Comparison of ENCODE assay signal across 14 cellular contexts in the genomic region with DNA sequence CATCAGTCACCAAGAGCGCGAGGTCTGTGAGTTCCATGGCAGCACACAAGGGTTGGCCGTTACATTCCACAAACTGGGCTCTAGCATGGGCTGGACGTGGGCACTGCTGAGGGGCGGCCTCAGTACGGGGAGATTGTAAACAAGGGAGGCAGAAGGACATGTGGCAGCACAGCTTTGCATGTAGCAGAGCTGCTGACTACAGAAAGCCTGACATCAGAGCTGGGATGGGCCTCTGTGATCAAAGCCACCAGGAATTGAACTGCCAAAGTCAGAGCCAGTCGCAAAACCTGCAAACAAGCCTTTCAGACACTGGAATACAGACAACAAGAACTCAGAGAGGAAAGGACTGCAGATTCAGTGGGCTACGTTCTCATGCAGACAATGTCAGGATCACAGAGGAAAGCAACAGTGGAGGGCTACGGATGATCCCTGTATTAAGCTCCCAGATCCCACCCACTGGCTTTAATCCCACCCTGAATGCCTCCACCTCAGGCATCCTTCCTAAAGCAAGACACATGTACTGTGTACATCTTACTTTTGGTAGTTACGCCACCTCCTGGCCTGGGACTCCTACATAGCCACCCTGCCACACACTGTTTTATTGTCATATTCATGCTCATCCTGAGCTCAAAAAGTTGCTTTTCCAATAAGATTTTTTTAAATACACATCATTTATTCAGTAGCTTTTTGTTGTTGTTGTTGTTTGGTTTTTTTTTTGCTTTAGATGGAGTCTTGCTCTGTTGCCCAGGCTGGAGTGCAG.
DNase-seq lines count a peak whose midpoint lies in the region; ATAC-seq and TF ChIP-seq lines count a peak whose summit lies in the region.
"Had no signal": no experiment of that assay in that cellular context is flagged by ENCODE, and none has a peak within 500 bp of the region (broad histone marks: within the 10 kb centered on the region; RNA-seq: fewer than 3 reads in every experiment).

No MANE protein-coding gene starts in this region.

- H3K27ac Mint-ChIP-seq in endodermal cell: peak overlapping the region; percentile 46
- no peak overlapping the region for H3K27ac Mint-ChIP-seq in type B pancreatic cell
- H3K27ac Mint-ChIP-seq: activated CD8-positive, alpha-beta T cell treated with anti-CD3 and anti-CD28 coated beads, Interleukin-2, amount 10 ng/mL, durations not matched to agents 7 days and 5 days; B cell; effector memory CD8-positive, alpha-beta T cell; memory B cell had no signal

- peaks cover 22% of the 10 kb centered on the region for H3K36me3 Mint-ChIP-seq in endodermal cell (ENCODE audit: low read depth)
- peaks cover 26% of the 10 kb centered on the region for H3K36me3 Mint-ChIP-seq in type B pancreatic cell
- H3K36me3 Mint-ChIP-seq: memory B cell had no signal

- ATAC-seq in Right ventricle myocardium inferior (no peak), HG02885 (IDR thresholded peaks at IDR 0.05; ENCODE audit: poor library complexity, unreplicated experiment) (no peak)
- ATAC-seq: activated CD8-positive, alpha-beta T cell treated with anti-CD3 and anti-CD28 coated beads, Interleukin-2, amount 10 ng/mL, durations not matched to agents 7 days and 5 days; effector memory CD8-positive, alpha-beta T cell had no signal

- H3F3A ChIP-seq in OCI-LY1 (ENCODE audit: insufficient read depth, low read length): no peaks in the 10 kb centered on the region

- H3K79me2 ChIP-seq in OCI-LY1 (ENCODE audit: insufficient read depth, low read length): no peaks in the 10 kb centered on the region

- no peak overlapping the region for H3K4me2 ChIP-seq in OCI-LY1 (ENCODE audit: low read length)

- DNase-seq in cardiac muscle cell (ENCODE audit: low read depth in 1 of 2, low spot score in 1 of 2) (no peak), Right ventricle myocardium inferior (ENCODE audit: missing footprints) (no peak), endodermal cell (no peak), type B pancreatic cell (ENCODE audit: extremely low spot score, unreplicated experiment) (no peak), 8988T (no peak), NCI-H146 (lab: John Stamatoyannopoulos, UW) (no peak)
- DNase-seq: activated CD8-positive, alpha-beta T cell treated with anti-CD3 and anti-CD28 coated beads, Interleukin-2, amount 10 ng/mL, durations not matched to agents 7 days and 5 days; effector memory CD8-positive, alpha-beta T cell; NCI-H524; stimulated activated CD4-positive, alpha-beta T cell treated with anti-CD3 and anti-CD28 coated beads, Interleukin-4, amount 100 ng/mL, for 1 hour had no signal

- no peaks in the 10 kb centered on the region for H4K20me1 ChIP-seq in OCI-LY1 (ENCODE audit: insufficient read depth, low read length)

- no peak overlapping the region for H3K9ac ChIP-seq in OCI-LY1 (ENCODE audit: low read length)
- no peak overlapping the region for H3K9ac ChIP-seq in endodermal cell (ENCODE audit: extremely low read depth, low read length, poor library complexity, severe bottlenecking)

- no peak overlapping the region for H3K27ac ChIP-seq in cardiac muscle cell
- H3K27ac ChIP-seq in OCI-LY1 (ENCODE audit: low read depth, low read length, poor library complexity, severe bottlenecking): no peak overlapping the region
- no peak overlapping the region for H3K27ac ChIP-seq in endodermal cell (ENCODE audit: low read depth, low read length)

- H2AFZ ChIP-seq in OCI-LY1 (ENCODE audit: low read length): no peak overlapping the region

- H3K9me3 ChIP-seq in cardiac muscle cell (ENCODE audit: low read depth): no peaks in the 10 kb centered on the region
- H3K9me3 ChIP-seq in OCI-LY1 (ENCODE audit: low read length): no peaks in the 10 kb centered on the region
- H3K9me3 ChIP-seq in endodermal cell (ENCODE audit: control insufficient read depth, low read length): peaks cover 19% of the 10 kb centered on the region

- H3K4me1 Mint-ChIP-seq in endodermal cell (peaks cover 38% of the 10 kb centered on the region), type B pancreatic cell (ENCODE audit: unreplicated experiment) (peaks cover 8% of the 10 kb centered on the region)
- H3K4me1 Mint-ChIP-seq: B cell, memory B cell had no signal

- no peaks in the 10 kb centered on the region for H3K27me3 Mint-ChIP-seq in endodermal cell (ENCODE audit: insufficient read depth)
- no peaks in the 10 kb centered on the region for H3K27me3 Mint-ChIP-seq in type B pancreatic cell

- H3K9me2 ChIP-seq in OCI-LY1 (ENCODE audit: low read depth, low read length): no peaks in the 10 kb centered on the region

- H3K36me3 ChIP-seq in cardiac muscle cell (no peaks in the 10 kb centered on the region), OCI-LY1 (ENCODE audit: insufficient read depth, low read length) (no peaks in the 10 kb centered on the region), endodermal cell (ENCODE audit: control insufficient read depth, insufficient read depth, low read length) (no peaks in the 10 kb centered on the region)

- H3K27me3 ChIP-seq in cardiac muscle cell (peaks cover 30% of the 10 kb centered on the region), OCI-LY1 (ENCODE audit: insufficient read depth, low read length) (0 out of 2 replicates have a peak, but pooled peaks cover 4% of the 10 kb centered on the region), endodermal cell (ENCODE audit: control insufficient read depth, insufficient read depth, low read length, poor library complexity, severe bottlenecking) (no peaks in the 10 kb centered on the region)

- intact Hi-C loops in Right ventricle myocardium inferior (cut with DNase I): no loop called here

- 85 to 89% methylated on average over 9 to 10 of the region's 10 CpGs for WGBS in endodermal cell (ENCODE audit: insufficient coverage in 1 of 2, insufficient read length in 1 of 2), 2 experiments

- no peak overlapping the region for H3K4me3 ChIP-seq in cardiac muscle cell
- no peak overlapping the region for H3K4me3 ChIP-seq in OCI-LY1 (ENCODE audit: low read depth, low read length, poor library complexity, severe bottlenecking)
- no peak overlapping the region for H3K4me3 ChIP-seq in endodermal cell (ENCODE audit: low read length)

- no peak overlapping the region for H3K4me3 Mint-ChIP-seq in endodermal cell
- H3K4me3 Mint-ChIP-seq in type B pancreatic cell: no peak overlapping the region
- H3K4me3 Mint-ChIP-seq: activated CD8-positive, alpha-beta T cell treated with anti-CD3 and anti-CD28 coated beads, Interleukin-2, amount 10 ng/mL, durations not matched to agents 7 days and 5 days; B cell; effector memory CD8-positive, alpha-beta T cell; memory B cell had no signal

- H3K9me3 Mint-ChIP-seq in endodermal cell (peaks cover 31% of the 10 kb centered on the region), type B pancreatic cell (no peaks in the 10 kb centered on the region)

- H3K4me1 ChIP-seq in cardiac muscle cell (ENCODE audit: low read depth) (no peaks in the 10 kb centered on the region), OCI-LY1 (ENCODE audit: insufficient read depth, low read length, severe bottlenecking) (no peaks in the 10 kb centered on the region), endodermal cell (ENCODE audit: control insufficient read depth, insufficient read depth, low read length) (peaks cover 6% of the 10 kb centered on the region)

- TF ChIP-seq CTCF in cardiac muscle cell (IDR thresholded peaks at IDR 0.05; ENCODE audit: low read depth, low read length) (peak; percentile 8), OCI-LY1 (IDR thresholded peaks at IDR 0.05; ENCODE audit: low read length) (peak; percentile 60), endodermal cell (conservative IDR thresholded peaks at IDR 0.05) (peak; percentile 55), type B pancreatic cell (conservative IDR thresholded peaks at IDR 0.05) (peak; percentile 22)

Comparison
In these comparisons a context has a peak if more than half of its experiments do, and no peak if none do; other contexts are left out.
1. CTCF ChIP-seq: peak in every context shown above with its lines; median percentile 60 in OCI-LY1; 55 in endodermal cell; 22 in type B pancreatic cell; 8 in cardiac muscle cell.